Comparison of ENCODE assay signal across 19 cellular contexts in genomic region chr17:12406623-12407228, GRCh38.
A peak's percentile ranks its signal among the peaks of the same experiment; 100 is the strongest.
DNase-seq lines count a peak whose midpoint lies in the region; ATAC-seq and TF ChIP-seq lines count a peak whose summit lies in the region.
"Had no signal": no experiment of that assay in that cellular context is flagged by ENCODE, and none has a peak within 500 bp of the region (broad histone marks: within the 10 kb centered on the region; RNA-seq: fewer than 3 reads in every experiment).

No MANE protein-coding gene starts in this region.

- TF ChIP-seq CTCF in endodermal cell (conservative IDR thresholded peaks at IDR 0.05) (no peak), left lung (IDR thresholded peaks at IDR 0.05) (no peak), stomach (IDR thresholded peaks at IDR 0.05) (no peak)

- H3K9me3 Mint-ChIP-seq in endodermal cell: no peaks in the 10 kb centered on the region
- H3K9me3 Mint-ChIP-seq: mesothelial cell of epicardium had no signal

- no peaks in the 10 kb centered on the region for H3K9me3 ChIP-seq in endodermal cell (ENCODE audit: control insufficient read depth, low read length)
- H3K9me3 ChIP-seq in left lung: no peaks in the 10 kb centered on the region
- no peaks in the 10 kb centered on the region for H3K9me3 ChIP-seq in stomach

- H3K4me1 Mint-ChIP-seq in endodermal cell: peaks cover 27% of the 10 kb centered on the region
- H3K4me1 Mint-ChIP-seq: CD4-positive, alpha-beta memory T cell; mesothelial cell of epicardium had no signal

- peak overlapping the region; percentile 55 for H3K4me3 ChIP-seq in endodermal cell (ENCODE audit: low read length)
- H3K4me3 ChIP-seq in left lung: no peak overlapping the region
- no peak overlapping the region for H3K4me3 ChIP-seq in stomach

- 67 to 90% methylated on average over 6 of the region's 6 CpGs for WGBS in endodermal cell (ENCODE audit: insufficient coverage in 1 of 2, insufficient read length in 1 of 2), 2 experiments
- WGBS in stomach, 5 donors: 27 to 50% (median 36%) methylated on average over 6 of the region's 6 CpGs

- peaks cover 13% of the 10 kb centered on the region for H3K27me3 Mint-ChIP-seq in endodermal cell (ENCODE audit: insufficient read depth)

- ATAC-seq in left lung (peak; percentile 93), GM21576 (IDR thresholded peaks at IDR 0.05; ENCODE audit: unreplicated experiment) (no peak)
- ATAC-seq: foreskin keratinocyte had no signal

- TF ChIP-seq POLR2A in stomach (IDR thresholded peaks at IDR 0.05): no peak

- H3K4me1 ChIP-seq in endodermal cell (ENCODE audit: control insufficient read depth, insufficient read depth, low read length) (peaks cover 8% of the 10 kb centered on the region), left lung (no peaks in the 10 kb centered on the region), stomach (peaks cover 10 to 29% (median 20%) of the 10 kb centered on the region in 4 donors)
- H3K4me1 ChIP-seq: foreskin keratinocyte had no signal

- TF ChIP-seq EP300 in stomach (IDR thresholded peaks at IDR 0.05): no peak

- H3K27me3 ChIP-seq in endodermal cell (ENCODE audit: control insufficient read depth, insufficient read depth, low read length, poor library complexity, severe bottlenecking) (no peaks in the 10 kb centered on the region), left lung (no peaks in the 10 kb centered on the region), stomach (no peaks in the 10 kb centered on the region)
- H3K27me3 ChIP-seq: foreskin keratinocyte had no signal

- no peaks in the 10 kb centered on the region for H3K36me3 Mint-ChIP-seq in endodermal cell (ENCODE audit: low read depth)
- H3K36me3 Mint-ChIP-seq: CD4-positive, alpha-beta memory T cell; mesothelial cell of epicardium had no signal

- H3K27ac ChIP-seq in endodermal cell (ENCODE audit: low read depth, low read length) (no peak overlapping the region), left lung (no peak overlapping the region), stomach (peak overlapping the region; percentile 7 to 57 (median 46))
- H3K27ac ChIP-seq: foreskin keratinocyte, RWPE1 had no signal

- peak overlapping the region; percentile 86 for H3K27ac Mint-ChIP-seq in endodermal cell
- H3K27ac Mint-ChIP-seq: CD4-positive, alpha-beta memory T cell; mesothelial cell of epicardium had no signal

- intact Hi-C loops in left lung (cut with DNase I) (no loop called here), stomach (cut with DNase I; ENCODE audit: low total_unique reads) (no loop called here), posterior cingulate gyrus (cut with DNase I) (no loop called here), posterior vena cava (cut with DNase I) (loop anchor here in 1 of 2 donors (1.0 kb wide), 1 partner anchor 28 kb away; no protein-coding TSS in a partner anchor)

- DNase-seq in HCEC 1CT (peak; percentile 61), endodermal cell (peak; percentile 68), left lung (no peak), stomach (no peak), posterior cingulate gyrus (no peak), cerebellar nuclear complex (lab: John Stamatoyannopoulos, UW) (no peak), posterior vena cava (ENCODE audit: low spot score) (no peak)
- DNase-seq: activated CD8-positive, alpha-beta memory T cell treated with anti-CD3 and anti-CD28 coated beads, Interleukin-2, amount 50 U/mL, for 48 hours; activated gamma-delta T cell; amniotic stem cell; CD4-positive, alpha-beta memory T cell; DMS153; foreskin keratinocyte; GF-D8; MV-4-11; NCI-H1930 had no signal

- no peak overlapping the region for H3K9ac ChIP-seq in endodermal cell (ENCODE audit: extremely low read depth, low read length, poor library complexity, severe bottlenecking)

- peak overlapping the region; percentile 32 for H3K4me3 Mint-ChIP-seq in endodermal cell
- H3K4me3 Mint-ChIP-seq: CD4-positive, alpha-beta memory T cell; mesothelial cell of epicardium had no signal

- H3K36me3 ChIP-seq in endodermal cell (ENCODE audit: control insufficient read depth, insufficient read depth, low read length): no peaks in the 10 kb centered on the region
- H3K36me3 ChIP-seq in left lung: no peaks in the 10 kb centered on the region
- H3K36me3 ChIP-seq in stomach: no peaks in the 10 kb centered on the region

Comparison
In these comparisons a context has a peak if more than half of its experiments do, and no peak if none do; other contexts are left out.
1. DNase-seq: peak in HCEC 1CT (single experiment) and endodermal cell (single experiment); none in left lung (0 of 2), stomach (single experiment), posterior cingulate gyrus (0 of 10), cerebellar nuclear complex (0 of 2) and posterior vena cava (single experiment).
2. H3K27ac ChIP-seq: peak in stomach (5 of 5); none in endodermal cell (single experiment) and left lung (0 of 2).